In the genomic region with DNA sequence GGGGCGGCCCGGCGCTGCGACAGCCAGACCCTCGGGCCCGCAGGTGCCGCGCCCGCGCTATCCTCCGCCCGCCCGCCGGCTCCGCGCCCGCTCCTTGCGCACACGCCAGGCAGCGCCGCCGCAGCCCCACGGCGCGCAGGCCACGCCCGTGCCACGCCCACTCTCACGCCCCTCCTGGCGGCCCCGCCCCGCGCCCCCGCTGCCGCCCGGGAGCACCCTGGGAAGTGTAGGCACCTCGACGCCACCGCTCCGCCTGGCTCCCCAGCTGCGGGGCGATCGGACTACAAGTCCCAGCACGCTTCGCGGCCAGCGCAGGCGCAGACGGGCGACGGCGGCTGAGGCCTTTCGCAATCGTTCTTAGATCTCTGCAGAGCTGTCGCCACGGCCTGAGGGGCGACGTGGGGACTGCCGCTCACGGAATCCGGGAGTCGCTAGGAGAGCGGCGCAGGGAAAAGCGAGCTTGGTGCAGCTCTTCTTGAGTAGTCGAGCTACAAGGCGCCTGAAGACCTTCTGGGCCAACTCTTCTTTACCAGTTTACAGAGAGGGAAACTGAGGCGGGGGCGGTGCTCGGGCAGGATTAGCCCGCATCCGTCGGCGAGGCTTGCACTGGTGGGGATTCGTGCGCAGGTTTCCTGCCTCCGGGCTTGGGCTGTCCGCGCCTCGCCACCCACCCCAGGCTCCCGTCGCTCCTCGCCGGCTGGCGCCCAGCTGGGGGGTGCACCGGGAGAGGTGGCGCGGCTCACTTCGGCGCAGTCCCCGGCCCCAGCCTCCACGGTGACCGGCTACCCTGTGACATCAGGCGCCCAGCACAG, we compare ENCODE assay signal across 8 cellular contexts. TPM values are rescaled to one million over a fixed set of nuclear protein-coding genes. Genes with fewer than 3 reads are reported as not detected.
DNase-seq lines count a peak whose midpoint lies in the region; TF ChIP-seq lines count a peak whose summit lies in the region.

A gene (minus strand): TSS at position 104 of the 812 bp plus-strand sequence. CDS start 124 bp downstream, outside the sequence.

- peaks cover 48% of the 10 kb centered on the region for H3K27me3 ChIP-seq in SJSA1 (replicated peaks)

- CTCF ChIA-PET in activated naive CD4-positive, alpha-beta T cell treated with anti-CD3 and anti-CD28 coated beads, Interleukin-2, amount 10 ng/mL, durations not matched to agents 7 days and 5 days (lab: Charles Lee), result interaction anchor here (0.8 to 1.2 kb wide), 3 partner anchors 18 to 67 kb away, joined by 3 to 5 read pairs (median 3); a partner anchor contains a TSS

- peak within 1 kb of the TSS; percentile 83 for H3K4me3 Mint-ChIP-seq in activated naive CD4-positive, alpha-beta T cell treated with anti-CD3 and anti-CD28 coated beads, Interleukin-2, amount 10 ng/mL, durations not matched to agents 7 days and 5 days

- DNase-seq in GM04503 (ENCODE audit: low read depth) (peak; percentile 54), HFF-Myc (ENCODE audit: extremely low read depth, low read depth) (peak; percentile 87), MV-4-11 (lab: John Stamatoyannopoulos, UW) (peak; percentile 98), SJSA1 (ENCODE audit: low read depth in 1 of 2, low spot score in 2 of 2) (peak; percentile 86 to 98), globus pallidus (ENCODE audit: low spot score) (peak; percentile 96), non-pigmented ciliary epithelial cell (ENCODE audit: low read depth) (peak; percentile 86), superior temporal gyrus (ENCODE audit: extremely low spot score) (peak; percentile 98)
- peak; percentile 98 for DNase-seq in activated naive CD4-positive, alpha-beta T cell treated with anti-CD3 and anti-CD28 coated beads, Interleukin-2, amount 10 ng/mL, durations not matched to agents 7 days and 5 days

- no peaks in the 10 kb centered on the region for H3K36me3 ChIP-seq in SJSA1

- H3K27ac Mint-ChIP-seq in activated naive CD4-positive, alpha-beta T cell treated with anti-CD3 and anti-CD28 coated beads, Interleukin-2, amount 10 ng/mL, durations not matched to agents 7 days and 5 days, result no peak within 1 kb of the TSS

- peaks cover 16% of the 10 kb centered on the region for H3K4me1 ChIP-seq in SJSA1 (replicated peaks)

- H3K4me3 ChIP-seq in HFF-Myc (replicated peaks; ENCODE audit: low read depth, low read length) (peak within 1 kb of the TSS; percentile 70), SJSA1 (peak within 1 kb of the TSS; percentile 51)

- H3K4me1 Mint-ChIP-seq in activated naive CD4-positive, alpha-beta T cell treated with anti-CD3 and anti-CD28 coated beads, Interleukin-2, amount 10 ng/mL, durations not matched to agents 7 days and 5 days, result peaks cover 9% of the 10 kb centered on the region

- peaks cover 5% of the 10 kb centered on the region; the same call in 1 of the 2 replicates for H3K9me3 ChIP-seq in SJSA1 (replicated peaks)

- H3K27ac ChIP-seq in SJSA1, result no peak within 1 kb of the TSS

- H3K9me3 Mint-ChIP-seq in activated naive CD4-positive, alpha-beta T cell treated with anti-CD3 and anti-CD28 coated beads, Interleukin-2, amount 10 ng/mL, durations not matched to agents 7 days and 5 days, result no peaks in the 10 kb centered on the region

- no peak for TF ChIP-seq CTCF in HFF-Myc (IDR thresholded peaks at IDR 0.05; ENCODE audit: low read depth, low read length, missing control alignments)

- H3K27me3 Mint-ChIP-seq in activated naive CD4-positive, alpha-beta T cell treated with anti-CD3 and anti-CD28 coated beads, Interleukin-2, amount 10 ng/mL, durations not matched to agents 7 days and 5 days, result peaks cover 62% of the 10 kb centered on the region

- peaks cover 3% of the 10 kb centered on the region for H3K36me3 Mint-ChIP-seq in activated naive CD4-positive, alpha-beta T cell treated with anti-CD3 and anti-CD28 coated beads, Interleukin-2, amount 10 ng/mL, durations not matched to agents 7 days and 5 days

RNA-seq across cellular contexts. Expression of the gene that starts here (rescaled TPM):
- 0.13 TPM in 1 of 2 replicates, not detected in the other for total RNA-seq in SJSA1 (2014; rRNA removed; shearing (Covaris generic))

Comparison
In these comparisons a context has a peak if more than half of its experiments do, and no peak if none do; other contexts are left out.
1. Peak in DNase-seq and H3K4me3 ChIP-seq in SJSA1; RNA of the gene not detected or under 1 TPM.